In genomic region chr1:210916548-210916947, GRCh38 we compare ENCODE assay signal across 39 cellular contexts.
"Had no signal": no experiment of that assay in that cellular context is flagged by ENCODE, and none has a peak within 500 bp of the region (broad histone marks: within the 10 kb centered on the region; RNA-seq: fewer than 3 reads in every experiment).

No MANE protein-coding gene starts in this region.

- H3K4me3 ChIP-seq: adrenal gland, ascending aorta, body of pancreas, breast epithelium, cardiac muscle cell had no signal

- H3K9me3 ChIP-seq: adrenal gland, ascending aorta, body of pancreas, breast epithelium had no signal

- H3K36me3 ChIP-seq: adrenal gland, ascending aorta, brain microvascular endothelial cell, breast epithelium, cardiac muscle cell had no signal

- H3K27me3 ChIP-seq: adrenal gland, ascending aorta, body of pancreas, brain microvascular endothelial cell, breast epithelium, cardiac muscle cell had no signal

- FAIRE-seq: astrocyte, bronchial epithelial cell had no signal

- H3K27me3 Mint-ChIP-seq: activated naive CD4-positive, alpha-beta T cell treated with anti-CD3 and anti-CD28 coated beads, Interleukin-2, amount 50 U/mL, for 24 hours; brain had no signal

- H3K36me3 Mint-ChIP-seq: activated naive CD4-positive, alpha-beta T cell treated with anti-CD3 and anti-CD28 coated beads, Interleukin-2, amount 10 ng/mL, durations not matched to agents 7 days and 5 days; activated naive CD4-positive, alpha-beta T cell treated with anti-CD3 and anti-CD28 coated beads, Interleukin-2, amount 50 U/mL, for 24 hours; activated naive CD4-positive, alpha-beta T cell treated with anti-CD3 and anti-CD28 coated beads, Interleukin-2, amount 50 U/mL, for 72 hours; activated naive CD8-positive, alpha-beta T cell; activated naive CD8-positive, alpha-beta T cell treated with anti-CD3 and anti-CD28 coated beads for 36 hours; activated naive CD8-positive, alpha-beta T cell treated with anti-CD3 and anti-CD28 coated beads, Interleukin-2, amount 10 ng/mL, durations not matched to agents 7 days and 5 days; brain had no signal

- H3K27ac ChIP-seq: adrenal gland, ascending aorta, brain microvascular endothelial cell, breast epithelium, cardiac muscle cell had no signal

- ATAC-seq: activated naive CD4-positive, alpha-beta T cell treated with anti-CD3 and anti-CD28 coated beads, Interleukin-2, amount 50 U/mL, for 72 hours; activated naive CD8-positive, alpha-beta T cell treated with anti-CD3 and anti-CD28 coated beads, Interleukin-2, amount 50 U/mL, for 24 hours; activated T-cell treated with anti-CD3 and anti-CD28 coated beads, Interleukin-2, amount 50 U/mL, for 4 hours; activated T-cell treated with anti-CD3 and anti-CD28 coated beads, Interleukin-2, amount 50 U/mL, for 72 hours; activated T-helper 17 cell treated with anti-CD3 and anti-CD28 coated beads, Interleukin-2, amount 50 U/mL, for 72 hours; body of pancreas had no signal

- H3K4me1 Mint-ChIP-seq: activated naive CD4-positive, alpha-beta T cell treated with anti-CD3 and anti-CD28 coated beads, Interleukin-2, amount 10 ng/mL, durations not matched to agents 7 days and 5 days; activated naive CD4-positive, alpha-beta T cell treated with anti-CD3 and anti-CD28 coated beads, Interleukin-2, amount 50 U/mL, for 24 hours; activated naive CD8-positive, alpha-beta T cell treated with anti-CD3 and anti-CD28 coated beads for 36 hours; activated naive CD8-positive, alpha-beta T cell treated with anti-CD3 and anti-CD28 coated beads, Interleukin-2, amount 10 ng/mL, durations not matched to agents 7 days and 5 days; activated naive CD8-positive, alpha-beta T cell treated with anti-CD3 and anti-CD28 coated beads, Interleukin-2, amount 50 U/mL, for 24 hours; activated T-helper 17 cell treated with anti-CD3 and anti-CD28 coated beads, Interleukin-2, amount 50 U/mL, for 72 hours; central memory CD8-positive, alpha-beta T cell had no signal

- H3K4me1 ChIP-seq: adrenal gland, ascending aorta, body of pancreas, breast epithelium had no signal

- H3K9me3 Mint-ChIP-seq: activated naive CD4-positive, alpha-beta T cell treated with anti-CD3 and anti-CD28 coated beads for 36 hours; activated naive CD4-positive, alpha-beta T cell treated with anti-CD3 and anti-CD28 coated beads, Interleukin-2, amount 10 ng/mL, durations not matched to agents 7 days and 5 days; activated naive CD4-positive, alpha-beta T cell treated with anti-CD3 and anti-CD28 coated beads, Interleukin-2, amount 50 U/mL, for 24 hours; activated naive CD4-positive, alpha-beta T cell treated with anti-CD3 and anti-CD28 coated beads, Interleukin-2, amount 50 U/mL, for 72 hours; activated naive CD8-positive, alpha-beta T cell treated with anti-CD3 and anti-CD28 coated beads for 36 hours; activated naive CD8-positive, alpha-beta T cell treated with anti-CD3 and anti-CD28 coated beads, Interleukin-2, amount 10 ng/mL, durations not matched to agents 7 days and 5 days; activated naive CD8-positive, alpha-beta T cell treated with anti-CD3 and anti-CD28 coated beads, Interleukin-2, amount 50 U/mL, for 24 hours; activated T-cell treated with anti-CD3 and anti-CD28 coated beads, Interleukin-2, amount 50 U/mL, for 24 hours; activated T-cell treated with anti-CD3 and anti-CD28 coated beads, Interleukin-2, amount 50 U/mL, for 4 hours; activated T-cell treated with anti-CD3 and anti-CD28 coated beads, Interleukin-2, amount 50 U/mL, for 72 hours; activated T-helper 1 cell treated with anti-CD3 and anti-CD28 coated beads, Interleukin-12 subunit alpha, Interleukin-12 subunit beta, Interleukin-2, Interleukin-4 antibody, amounts not matched to agents 30 ng/mL and 10 ng/mL and 1 ng/mL, durations not matched to agents 14 hours and 24 hours and 36 hours; activated T-helper 17 cell treated with anti-CD3 and anti-CD28 coated beads, Interleukin-2, amount 50 U/mL, for 72 hours; activated T-helper 2 cell treated with anti-CD3 and anti-CD28 coated beads, Interferon-gamma antibody, Interleukin-2, Interleukin-4, amounts not matched to agents 10 μg/mL and 5 μg/mL and 100 μg/mL, durations not matched to agents 14 hours and 24 hours and 36 hours; brain; central memory CD8-positive, alpha-beta T cell had no signal

- H3K27ac Mint-ChIP-seq: activated naive CD4-positive, alpha-beta T cell treated with anti-CD3 and anti-CD28 coated beads for 36 hours; activated naive CD4-positive, alpha-beta T cell treated with anti-CD3 and anti-CD28 coated beads, Interleukin-2, amount 10 ng/mL, durations not matched to agents 7 days and 5 days; activated naive CD4-positive, alpha-beta T cell treated with anti-CD3 and anti-CD28 coated beads, Interleukin-2, amount 50 U/mL, for 24 hours; activated naive CD4-positive, alpha-beta T cell treated with anti-CD3 and anti-CD28 coated beads, Interleukin-2, amount 50 U/mL, for 72 hours; activated naive CD8-positive, alpha-beta T cell; activated naive CD8-positive, alpha-beta T cell treated with anti-CD3 and anti-CD28 coated beads for 36 hours; activated naive CD8-positive, alpha-beta T cell treated with anti-CD3 and anti-CD28 coated beads, Interleukin-2, amount 10 ng/mL, durations not matched to agents 7 days and 5 days; activated naive CD8-positive, alpha-beta T cell treated with anti-CD3 and anti-CD28 coated beads, Interleukin-2, amount 50 U/mL, for 24 hours; activated T-cell treated with anti-CD3 and anti-CD28 coated beads, Interleukin-2, amount 50 U/mL, for 24 hours; activated T-cell treated with anti-CD3 and anti-CD28 coated beads, Interleukin-2, amount 50 U/mL, for 72 hours; activated T-helper 1 cell treated with anti-CD3 and anti-CD28 coated beads, Interleukin-12 subunit alpha, Interleukin-12 subunit beta, Interleukin-2, Interleukin-4 antibody, amounts not matched to agents 30 ng/mL and 10 ng/mL and 1 ng/mL, durations not matched to agents 14 hours and 24 hours and 36 hours; activated T-helper 17 cell treated with anti-CD3 and anti-CD28 coated beads, Interleukin-2, amount 50 U/mL, for 72 hours; activated T-helper 2 cell treated with anti-CD3 and anti-CD28 coated beads, Interferon-gamma antibody, Interleukin-2, Interleukin-4, amounts not matched to agents 10 μg/mL and 5 μg/mL and 100 μg/mL, durations not matched to agents 14 hours and 24 hours and 36 hours; brain had no signal

- H3K4me3 Mint-ChIP-seq: activated naive CD4-positive, alpha-beta T cell treated with anti-CD3 and anti-CD28 coated beads for 36 hours; activated naive CD4-positive, alpha-beta T cell treated with anti-CD3 and anti-CD28 coated beads, Interleukin-2, amount 10 ng/mL, durations not matched to agents 7 days and 5 days; activated naive CD4-positive, alpha-beta T cell treated with anti-CD3 and anti-CD28 coated beads, Interleukin-2, amount 50 U/mL, for 24 hours; activated naive CD8-positive, alpha-beta T cell; activated naive CD8-positive, alpha-beta T cell treated with anti-CD3 and anti-CD28 coated beads for 36 hours; activated naive CD8-positive, alpha-beta T cell treated with anti-CD3 and anti-CD28 coated beads, Interleukin-2, amount 10 ng/mL, durations not matched to agents 7 days and 5 days; activated naive CD8-positive, alpha-beta T cell treated with anti-CD3 and anti-CD28 coated beads, Interleukin-2, amount 50 U/mL, for 24 hours; activated T-cell treated with anti-CD3 and anti-CD28 coated beads, Interleukin-2, amount 50 U/mL, for 24 hours; activated T-cell treated with anti-CD3 and anti-CD28 coated beads, Interleukin-2, amount 50 U/mL, for 4 hours; activated T-cell treated with anti-CD3 and anti-CD28 coated beads, Interleukin-2, amount 50 U/mL, for 72 hours; activated T-helper 1 cell treated with anti-CD3 and anti-CD28 coated beads, Interleukin-12 subunit alpha, Interleukin-12 subunit beta, Interleukin-2, Interleukin-4 antibody, amounts not matched to agents 30 ng/mL and 10 ng/mL and 1 ng/mL, durations not matched to agents 14 hours and 24 hours and 36 hours; activated T-helper 17 cell treated with anti-CD3 and anti-CD28 coated beads, Interleukin-2, amount 50 U/mL, for 72 hours; brain; central memory CD8-positive, alpha-beta T cell had no signal

- DNase-seq: activated effector memory CD4-positive, alpha-beta T cell treated with anti-CD3 and anti-CD28 coated beads, Interleukin-2, amount 50 U/mL, for 16 hours; activated effector memory CD4-positive, alpha-beta T cell treated with Interleukin-2 at 50 U/mL for 16 hours; activated gamma-delta T cell; activated naive CD4-positive, alpha-beta T cell; activated naive CD4-positive, alpha-beta T cell treated with anti-CD3 and anti-CD28 coated beads for 36 hours; activated naive CD4-positive, alpha-beta T cell treated with anti-CD3 and anti-CD28 coated beads, Interleukin-2, amount 10 ng/mL, durations not matched to agents 7 days and 5 days; activated naive CD4-positive, alpha-beta T cell treated with anti-CD3 and anti-CD28 coated beads, Interleukin-2, amount 50 U/mL, for 16 hours; activated naive CD4-positive, alpha-beta T cell treated with Interleukin-2 at 50 U/mL for 16 hours; activated naive CD8-positive, alpha-beta T cell treated with anti-CD3 and anti-CD28 coated beads for 36 hours; activated naive CD8-positive, alpha-beta T cell treated with anti-CD3 and anti-CD28 coated beads, Interleukin-2, amount 10 ng/mL, durations not matched to agents 7 days and 5 days; activated naive CD8-positive, alpha-beta T cell treated with anti-CD3 and anti-CD28 coated beads, Interleukin-2, amount 50 U/mL, for 24 hours; activated T-cell treated with anti-CD3 and anti-CD28 coated beads, Interleukin-2, amount 50 U/mL, for 1 hour; activated T-cell treated with anti-CD3 and anti-CD28 coated beads, Interleukin-2, amount 50 U/mL, for 24 hours; activated T-cell treated with anti-CD3 and anti-CD28 coated beads, Interleukin-2, amount 50 U/mL, for 4 hours; activated T-cell treated with anti-CD3 and anti-CD28 coated beads, Interleukin-2, amount 50 U/mL, for 48 hours; activated T-cell treated with anti-CD3 and anti-CD28 coated beads, Interleukin-2, amount 50 U/mL, for 72 hours; adrenal gland; amniotic stem cell; amygdala; anterior cingulate cortex; aorta; brain microvascular endothelial cell; caudate nucleus; central memory CD4-positive, alpha-beta T cell; cerebellar nuclear complex had no signal
